13 cellular contexts compared by ENCODE assay signal in the genomic region with DNA sequence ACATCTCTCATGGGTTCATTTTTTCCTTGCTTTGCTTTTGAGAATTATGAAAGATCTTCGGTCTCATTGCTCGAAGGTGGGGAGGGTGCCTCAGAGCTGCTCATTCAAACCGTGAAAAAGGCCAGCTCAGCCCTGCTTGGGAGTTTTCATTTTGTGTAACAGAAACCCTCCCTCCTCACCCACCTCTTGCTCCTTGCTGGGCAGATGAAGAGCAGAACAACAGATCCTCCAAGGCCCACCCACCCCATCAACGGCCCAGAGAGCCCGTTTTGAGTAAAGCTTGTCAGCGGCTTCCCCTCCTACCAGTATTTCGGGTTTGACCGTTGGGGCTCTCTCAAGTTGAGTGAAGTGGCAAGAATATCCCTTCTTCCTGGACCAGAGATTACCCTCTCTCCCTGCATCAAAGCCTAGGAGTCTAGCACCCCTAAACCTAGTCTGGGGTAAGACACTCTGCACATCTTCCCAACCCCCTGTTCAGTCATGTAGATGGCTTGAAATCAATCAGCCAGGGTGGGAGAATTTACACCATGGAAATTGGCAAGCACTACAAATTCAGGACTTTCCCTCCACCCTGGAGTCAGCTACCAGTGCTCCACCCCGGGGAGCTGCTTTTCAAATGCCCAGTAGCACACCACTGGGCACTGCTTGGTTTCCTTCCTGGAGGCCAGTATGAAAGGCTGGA. TPM values are rescaled to one million over a fixed set of nuclear protein-coding genes. Genes with fewer than 3 reads are reported as not detected.
DNase-seq lines count a peak whose midpoint lies in the region; ATAC-seq and TF ChIP-seq lines count a peak whose summit lies in the region.
"Had no signal": no experiment of that assay in that cellular context is flagged by ENCODE, and none has a peak within 500 bp of the region (broad histone marks: within the 10 kb centered on the region; RNA-seq: fewer than 3 reads in every experiment).

No MANE protein-coding gene starts in this region.

- in situ Hi-C loops in IMR-90 (cut with MboI; ENCODE audit: low sequenced_read_pairs): no loop called here

- no peak for TF ChIP-seq CTCF in IMR-90 (conservative IDR thresholded peaks at IDR 0.05; ENCODE audit: low read depth, low read length)
- TF ChIP-seq CTCF in osteocyte (IDR thresholded peaks at IDR 0.05): no peak
- no peak for TF ChIP-seq CTCF in HFFc6 (IDR thresholded peaks at IDR 0.05)

- no peak overlapping the region for H3K23ac ChIP-seq in IMR-90 (ENCODE audit: low read depth, low read length)
- H3K23ac ChIP-seq in mesendoderm (ENCODE audit: low read length): no peak overlapping the region

- H3K79me2 ChIP-seq in mesendoderm (ENCODE audit: control insufficient read depth, insufficient read depth, low read length): no peaks in the 10 kb centered on the region

- H3K18ac ChIP-seq in IMR-90 (ENCODE audit: low read depth, low read length): no peak overlapping the region
- H3K18ac ChIP-seq in mesendoderm (ENCODE audit: low read length): no peak overlapping the region

- no peak for DNase-seq in IMR-90
- DNase-seq in activated T-helper 2 cell treated with anti-CD3 and anti-CD28 coated beads, Interferon-gamma antibody, Interleukin-2, Interleukin-4, amounts not matched to agents 10 μg/mL and 5 μg/mL and 100 μg/mL, durations not matched to agents 14 hours and 24 hours and 36 hours (ENCODE audit: low spot score): peak; percentile 51
- peak; percentile 62 for DNase-seq in osteocyte (ENCODE audit: extremely low spot score, unreplicated experiment)
- no peak for DNase-seq in mesendoderm
- DNase-seq in HFFc6: no peak
- no peak for DNase-seq in HuH-7 (ENCODE audit: low spot score)
- DNase-seq in cerebellar cortex (ENCODE audit: low spot score): no peak
- DNase-seq: heart right ventricle, mammary epithelial cell, NCI-H1105 treated with DMSO at 0.1 percent for 48 hours, NCI-H82 had no signal

- no TSS peak for BruUV-seq in IMR-90 (replicated peaks; lab: Mats Ljungman, UMichigan)

- peaks cover 0 to 15% (median 0%) of the 10 kb centered on the region in 11 experiments; a peak in 3 of 22 replicates for H3K27me3 ChIP-seq in BLaER1 treated with 17β-estradiol and CSF1 and Interleukin-3, amounts not matched to agents 10 nM and 100 nM
- H3K27me3 ChIP-seq in IMR-90 (ENCODE audit: control insufficient read depth, insufficient read depth, low read length) (peaks cover 34% of the 10 kb centered on the region), mesendoderm (ENCODE audit: insufficient read depth, low read length, poor library complexity) (no peaks in the 10 kb centered on the region)

- peaks cover 0 to 12% (median 0%) of the 10 kb centered on the region in 11 experiments; a peak in 2 of 22 replicates for H3K36me3 ChIP-seq in BLaER1 treated with 17β-estradiol and CSF1 and Interleukin-3, amounts not matched to agents 10 nM and 100 nM
- H3K36me3 ChIP-seq in IMR-90 (ENCODE audit: control insufficient read depth, insufficient read depth, low read length): no peaks in the 10 kb centered on the region
- no peaks in the 10 kb centered on the region for H3K36me3 ChIP-seq in mesendoderm (ENCODE audit: control insufficient read depth, insufficient read depth, low read length)

- H3K9ac ChIP-seq in BLaER1 treated with 17β-estradiol and CSF1 and Interleukin-3, amounts not matched to agents 10 nM and 100 nM: peak overlapping the region in 7 of 11 experiments; percentile 2 to 79 (median 41); a peak in 9 of 22 replicates
- no peak overlapping the region for H3K9ac ChIP-seq in IMR-90 (ENCODE audit: low read depth, low read length)
- no peak overlapping the region for H3K9ac ChIP-seq in mesendoderm (ENCODE audit: low read length)

- no peaks in the 10 kb centered on the region; a peak in 1 of 4 replicates for H3K79me1 ChIP-seq in IMR-90 (ENCODE audit: low read depth in 1 of 2, low read length in 2 of 2)
- H3K79me1 ChIP-seq in mesendoderm (ENCODE audit: low read length): no peaks in the 10 kb centered on the region

- no peak for ATAC-seq in IMR-90 (ENCODE audit: low read depth)
- ATAC-seq: heart right ventricle had no signal

- no peak for TF ChIP-seq RAD21 in IMR-90 (IDR thresholded peaks at IDR 0.05; ENCODE audit: low read length)

- H2AK9ac ChIP-seq in IMR-90 (replicated peaks; ENCODE audit: low read depth, low read length, poor library complexity): no peak overlapping the region

- H2BK120ac ChIP-seq in IMR-90 (ENCODE audit: low read depth, low read length): no peak overlapping the region
- H2BK120ac ChIP-seq in mesendoderm (ENCODE audit: low read depth, low read length): no peak overlapping the region

- H3K9me3 ChIP-seq in BLaER1 treated with 17β-estradiol and CSF1 and Interleukin-3, amounts not matched to agents 10 nM and 100 nM (replicated peaks in 1 of 11): peaks cover 6 to 21% (median 17%) of the 10 kb centered on the region in 11 experiments; a peak in 21 of 22 replicates
- H3K9me3 ChIP-seq in IMR-90 (ENCODE audit: control insufficient read depth, insufficient read depth, low read length): peaks cover 8% of the 10 kb centered on the region

- H3K4me1 Mint-ChIP-seq in activated T-helper 2 cell treated with anti-CD3 and anti-CD28 coated beads, Interferon-gamma antibody, Interleukin-2, Interleukin-4, amounts not matched to agents 10 μg/mL and 5 μg/mL and 100 μg/mL, durations not matched to agents 14 hours and 24 hours and 36 hours (ENCODE audit: low read depth): peaks cover 45% of the 10 kb centered on the region
- H3K4me1 Mint-ChIP-seq in osteocyte (ENCODE audit: unreplicated experiment) (peaks cover 25% of the 10 kb centered on the region), HFFc6 (ENCODE audit: low read depth) (peaks cover 22% of the 10 kb centered on the region)

- no peak for TF ChIP-seq POLR2A in IMR-90 (IDR thresholded peaks at IDR 0.05; ENCODE audit: low read depth, low read length)

- no peak overlapping the region for H2BK5ac ChIP-seq in IMR-90 (ENCODE audit: low read depth, low read length, poor library complexity, severe bottlenecking)
- H2BK5ac ChIP-seq in mesendoderm (ENCODE audit: low read length): no peak overlapping the region

- H3K4me1 ChIP-seq in BLaER1 treated with 17β-estradiol and CSF1 and Interleukin-3, amounts not matched to agents 10 nM and 100 nM: peaks cover 78 to 84% (median 81%) of the 10 kb centered on the region in 10 experiments
- H3K4me1 ChIP-seq in IMR-90 (ENCODE audit: control insufficient read depth, insufficient read depth, low read length): peaks cover 15% of the 10 kb centered on the region
- peaks cover 4% of the 10 kb centered on the region for H3K4me1 ChIP-seq in mesendoderm (ENCODE audit: control insufficient read depth, low read depth, low read length)

- CTCF ChIA-PET in IMR-90 (lab: Yijun Ruan, JAX): no interaction called here

- H3K27me3 Mint-ChIP-seq in activated T-helper 2 cell treated with anti-CD3 and anti-CD28 coated beads, Interferon-gamma antibody, Interleukin-2, Interleukin-4, amounts not matched to agents 10 μg/mL and 5 μg/mL and 100 μg/mL, durations not matched to agents 14 hours and 24 hours and 36 hours (ENCODE audit: low read depth): no peaks in the 10 kb centered on the region
- H3K27me3 Mint-ChIP-seq in osteocyte (ENCODE audit: unreplicated experiment) (peaks cover 24% of the 10 kb centered on the region), HFFc6 (ENCODE audit: insufficient read depth) (peaks cover 33% of the 10 kb centered on the region)

- no peak overlapping the region for H4K5ac ChIP-seq in IMR-90 (ENCODE audit: low read depth, low read length)
- H4K5ac ChIP-seq in mesendoderm (ENCODE audit: low read length): no peak overlapping the region

- H3K36me3 Mint-ChIP-seq in activated T-helper 2 cell treated with anti-CD3 and anti-CD28 coated beads, Interferon-gamma antibody, Interleukin-2, Interleukin-4, amounts not matched to agents 10 μg/mL and 5 μg/mL and 100 μg/mL, durations not matched to agents 14 hours and 24 hours and 36 hours (ENCODE audit: low read depth): peaks cover 73% of the 10 kb centered on the region
- no peaks in the 10 kb centered on the region for H3K36me3 Mint-ChIP-seq in osteocyte (ENCODE audit: unreplicated experiment)
- H3K36me3 Mint-ChIP-seq in HFFc6 (ENCODE audit: low read depth): 0 out of 2 replicates have a peak, but pooled peaks cover 4% of the 10 kb centered on the region

- no peak overlapping the region for H2AFZ ChIP-seq in IMR-90 (replicated peaks; ENCODE audit: low read length, poor library complexity)

- H3K4me3 Mint-ChIP-seq in activated T-helper 2 cell treated with anti-CD3 and anti-CD28 coated beads, Interferon-gamma antibody, Interleukin-2, Interleukin-4, amounts not matched to agents 10 μg/mL and 5 μg/mL and 100 μg/mL, durations not matched to agents 14 hours and 24 hours and 36 hours (ENCODE audit: low read depth): peak overlapping the region; percentile 95
- H3K4me3 Mint-ChIP-seq in osteocyte (ENCODE audit: unreplicated experiment) (no peak overlapping the region), HFFc6 (no peak overlapping the region)

- H4K20me1 ChIP-seq in BLaER1 treated with 17β-estradiol and CSF1 and Interleukin-3, amounts not matched to agents 10 nM and 100 nM: no peaks in the 10 kb centered on the region; a peak in 1 of 22 replicates
- no peaks in the 10 kb centered on the region for H4K20me1 ChIP-seq in IMR-90 (ENCODE audit: insufficient read depth, low read length)

- dilution Hi-C loops in IMR-90 (cut with HindIII; ENCODE audit: low sequenced_read_pairs, unreplicated experiment): no loop called here

- intact Hi-C loops in IMR-90 (cut with micrococcal nuclease): no loop called here
- intact Hi-C loops in activated T-helper 2 cell treated with anti-CD3 and anti-CD28 coated beads, Interferon-gamma antibody, Interleukin-2, Interleukin-4, amounts not matched to agents 10 μg/mL and 5 μg/mL and 100 μg/mL, durations not matched to agents 14 hours and 24 hours and 36 hours (cut with micrococcal nuclease): loop anchor here (1.0 kb wide), 1 partner anchor 19 kb away; no protein-coding TSS in a partner anchor

- H4K91ac ChIP-seq in IMR-90 (ENCODE audit: insufficient read depth, low read depth, low read length): no peak overlapping the region

- H2AK5ac ChIP-seq in IMR-90 (ENCODE audit: low read depth, low read length) (0 out of 2 replicates have a peak overlapping the region, but pooled peaks have one; percentile 23), mesendoderm (ENCODE audit: low read length) (no peak overlapping the region)

- H2BK20ac ChIP-seq in IMR-90 (ENCODE audit: low read depth, low read length): no peak overlapping the region

- H3K4ac ChIP-seq in IMR-90 (ENCODE audit: low read depth, low read length): no peak overlapping the region
- H3K4ac ChIP-seq in mesendoderm (ENCODE audit: low read depth, low read length): no peak overlapping the region

- peak overlapping the region; percentile 99 for H3K27ac Mint-ChIP-seq in activated T-helper 2 cell treated with anti-CD3 and anti-CD28 coated beads, Interferon-gamma antibody, Interleukin-2, Interleukin-4, amounts not matched to agents 10 μg/mL and 5 μg/mL and 100 μg/mL, durations not matched to agents 14 hours and 24 hours and 36 hours
- H3K27ac Mint-ChIP-seq in osteocyte (ENCODE audit: unreplicated experiment): no peak overlapping the region
- no peak overlapping the region for H3K27ac Mint-ChIP-seq in HFFc6

- peak overlapping the region in 6 of 11 experiments; percentile 2 to 97 (median 16); a peak in 9 of 22 replicates for H3K27ac ChIP-seq in BLaER1 treated with 17β-estradiol and CSF1 and Interleukin-3, amounts not matched to agents 10 nM and 100 nM
- H3K27ac ChIP-seq in IMR-90 (ENCODE audit: insufficient read depth, low read length): no peak overlapping the region
- no peak overlapping the region for H3K27ac ChIP-seq in mesendoderm (ENCODE audit: low read depth, low read length)

- no peak overlapping the region for H4K8ac ChIP-seq in IMR-90 (ENCODE audit: low read depth in 2 of 2, low read length in 2 of 2)
- no peak overlapping the region for H4K8ac ChIP-seq in mesendoderm (ENCODE audit: low read depth, low read length)

- no peak overlapping the region for H2BK15ac ChIP-seq in IMR-90 (ENCODE audit: low read depth, low read length)
- no peak overlapping the region for H2BK15ac ChIP-seq in mesendoderm (replicated peaks; ENCODE audit: low read depth)

- no peak overlapping the region for H3K14ac ChIP-seq in IMR-90 (replicated peaks; ENCODE audit: low read depth, low read length)

- H3K9me1 ChIP-seq in IMR-90 (ENCODE audit: insufficient read depth, low read length): no peaks in the 10 kb centered on the region

- H3K9me3 Mint-ChIP-seq in activated T-helper 2 cell treated with anti-CD3 and anti-CD28 coated beads, Interferon-gamma antibody, Interleukin-2, Interleukin-4, amounts not matched to agents 10 μg/mL and 5 μg/mL and 100 μg/mL, durations not matched to agents 14 hours and 24 hours and 36 hours: peaks cover 3% of the 10 kb centered on the region
- H3K9me3 Mint-ChIP-seq in osteocyte (ENCODE audit: unreplicated experiment) (peaks cover 3% of the 10 kb centered on the region), HFFc6 (0 out of 2 replicates have a peak, but pooled peaks cover 4% of the 10 kb centered on the region)

- peak overlapping the region in 4 of 10 experiments; percentile 30 to 47 (median 38); a peak in 5 of 20 replicates for H3K4me3 ChIP-seq in BLaER1 treated with 17β-estradiol and CSF1 and Interleukin-3, amounts not matched to agents 10 nM and 100 nM
- H3K4me3 ChIP-seq in IMR-90 (ENCODE audit: insufficient read depth, low read depth, low read length) (no peak overlapping the region), mesendoderm (ENCODE audit: low read length) (no peak overlapping the region)

- H3K4me2 ChIP-seq in BLaER1 treated with 17β-estradiol and CSF1 and Interleukin-3, amounts not matched to agents 10 nM and 100 nM: peak overlapping the region; percentile 89 to 99 (median 95)
- no peak overlapping the region for H3K4me2 ChIP-seq in IMR-90 (ENCODE audit: low read depth, low read length)
- H3K4me2 ChIP-seq in mesendoderm (ENCODE audit: low read length): no peak overlapping the region

- no peak overlapping the region for H3K56ac ChIP-seq in IMR-90 (ENCODE audit: extremely low read depth, insufficient read depth, low read length)
- no peak overlapping the region for H3K56ac ChIP-seq in mesendoderm (ENCODE audit: low read length)

- POLR2A ChIA-PET in IMR-90 (lab: Charles Lee; ENCODE audit: unreplicated experiment): no interaction called here

- no CpG with 5 or more reads among the region's 9 CpGs for WGBS in IMR-90 (ENCODE audit: extremely low coverage in 2 of 2, insufficient read length in 1 of 2), 2 experiments
- WGBS in mesendoderm (ENCODE audit: extremely low coverage, insufficient coverage, low lambda C conversion rate): no CpG with 5 or more reads among the region's 9 CpGs

RNA-seq across cellular contexts. Expression of a gene that starts 1.8 kb away (rescaled TPM):
- 0.28 and 0.36 TPM in 2 replicates for total RNA-seq in IMR-90 (2012; rRNA removed)
- polyA plus RNA-seq in IMR-90 (2012; rRNA removed): 0.14 and 0.22 TPM in 2 replicates
- 0.16 TPM in 1 of 2 replicates, not detected in the other for polyA plus RNA-seq in IMR-90 (2012; cell fraction: cytosol; rRNA removed)
- 0.23 and 0.39 TPM in 2 replicates for polyA plus RNA-seq in IMR-90 (2012; cell fraction: nucleus; rRNA removed; ENCODE audit: low replicate concordance)
- 367 and 374 TPM in 2 replicates for total RNA-seq in activated T-helper 2 cell treated with anti-CD3 and anti-CD28 coated beads, Interferon-gamma antibody, Interleukin-2, Interleukin-4, amounts not matched to agents 10 μg/mL and 5 μg/mL and 100 μg/mL, durations not matched to agents 14 hours and 24 hours and 36 hours
- total RNA-seq in osteocyte: 0.21 TPM in 1 of 2 replicates, not detected in the other
- polyA plus RNA-seq in mesendoderm (2013, experiment 1 of 2): 3.8 TPM
- 3.8 TPM for polyA plus RNA-seq in mesendoderm (2013, experiment 2 of 2)
- not detected for total RNA-seq in HFFc6 (2021; fragmentation: NEBNext Ultra II Directional; extraction: Animal tissue kit (Norgen Biotek cat#: 25700))
- total RNA-seq: renal cortical epithelial cell had no signal

Comparison
In these comparisons a context has a peak if more than half of its experiments do, and no peak if none do; other contexts are left out.
1. H3K27ac ChIP-seq: peak in BLaER1 treated with 17β-estradiol and CSF1 and Interleukin-3, amounts not matched to agents 10 nM and 100 nM (6 of 11); none in IMR-90 (single experiment) and mesendoderm (single experiment).
2. H3K4me2 ChIP-seq: peak in BLaER1 treated with 17β-estradiol and CSF1 and Interleukin-3, amounts not matched to agents 10 nM and 100 nM (11 of 11); none in IMR-90 (single experiment) and mesendoderm (single experiment).
3. H3K9ac ChIP-seq: peak in BLaER1 treated with 17β-estradiol and CSF1 and Interleukin-3, amounts not matched to agents 10 nM and 100 nM (7 of 11); none in IMR-90 (single experiment) and mesendoderm (single experiment).
4. DNase-seq: peak in activated T-helper 2 cell treated with anti-CD3 and anti-CD28 coated beads, Interferon-gamma antibody, Interleukin-2, Interleukin-4, amounts not matched to agents 10 μg/mL and 5 μg/mL and 100 μg/mL, durations not matched to agents 14 hours and 24 hours and 36 hours (single experiment) and osteocyte (single experiment); none in IMR-90 (single experiment), mesendoderm (single experiment), HFFc6 (single experiment), HuH-7 (single experiment) and cerebellar cortex (single experiment).
5. RNA of a gene that starts 1.8 kb away (total RNA-seq): 367 to 374 TPM in activated T-helper 2 cell treated with anti-CD3 and anti-CD28 coated beads, Interferon-gamma antibody, Interleukin-2, Interleukin-4, amounts not matched to agents 10 μg/mL and 5 μg/mL and 100 μg/mL, durations not matched to agents 14 hours and 24 hours and 36 hours; 0.28 to 0.36 TPM in IMR-90, 0.21 TPM in osteocyte and not detected in HFFc6; every median in the first group is over 100 times any median in the second.